In genomic region chr14:72810201-72810600, GRCh38 we compare ENCODE assay signal across 10 cellular contexts.
A peak's percentile ranks its signal among the peaks of the same experiment; 100 is the strongest.
DNase-seq lines count a peak whose midpoint lies in the region; ATAC-seq and TF ChIP-seq lines count a peak whose summit lies in the region.
"Had no signal": no experiment of that assay in that cellular context is flagged by ENCODE, and none has a peak within 500 bp of the region (broad histone marks: within the 10 kb centered on the region; RNA-seq: fewer than 3 reads in every experiment).

No MANE protein-coding gene starts in this region.

- H3K27me3 ChIP-seq in heart left ventricle, result no peaks in the 10 kb centered on the region

- intact Hi-C loops in heart left ventricle (cut with DNase I) (loop anchor here in 5 of 10 donors (5.0 to 10.0 kb wide), 4 partner anchors 75 to 95 kb away; partner anchors contain the start of gene DPF3 (in 4 of the 5)), Right ventricle myocardium inferior (cut with DNase I) (loop anchor here (5.0 kb wide), 1 partner anchor 93 kb away; no protein-coding TSS in a partner anchor)

- no peak for TF ChIP-seq POLR2A in heart left ventricle (IDR thresholded peaks at IDR 0.05)

- ATAC-seq in heart left ventricle (no peak), Right ventricle myocardium inferior (no peak), GM19035 (IDR thresholded peaks at IDR 0.05; ENCODE audit: unreplicated experiment) (no peak)
- ATAC-seq in stimulated activated naive CD8-positive, alpha-beta T cell treated with anti-CD3 and anti-CD28 coated beads, Interleukin-15, Interleukin-2, amounts not matched to agents 100 U/mL and 50 U/mL, for 24 hours, result peak; percentile 99

- no peaks in the 10 kb centered on the region for H3K36me3 ChIP-seq in heart left ventricle

- H3K9me3 ChIP-seq in heart left ventricle, result no peaks in the 10 kb centered on the region

- TF ChIP-seq CTCF in heart left ventricle (IDR thresholded peaks at IDR 0.05), result no peak

- no peak overlapping the region for H3K4me3 ChIP-seq in heart left ventricle
- H3K4me3 ChIP-seq: coronary artery had no signal

- 41 to 59% (median 56%) methylated on average over 8 of the region's 8 CpGs for WGBS in heart left ventricle, 4 donors

- peak overlapping the region in 11 of 12 donors; percentile 24 to 95 (median 83) for H3K27ac ChIP-seq in heart left ventricle

- DNase-seq in heart left ventricle (no peak), Right ventricle myocardium inferior (ENCODE audit: missing footprints) (no peak), NCI-H2081 (lab: John Stamatoyannopoulos, UW) (no peak), DMS79 treated with DMSO at 0.1 percent for 48 hours (lab: John Stamatoyannopoulos, UW) (no peak)
- DNase-seq in activated gamma-delta T cell treated with anti-CD3 and anti-CD28 coated beads, Interleukin-2, amount 50 U/mL, for 16 hours (ENCODE audit: low read depth), result peak; percentile 53
- DNase-seq in stimulated activated CD4-positive, alpha-beta T cell treated with anti-CD3 and anti-CD28 coated beads, Interleukin-12 subunit alpha, Interleukin-12 subunit beta, amount 100 ng/mL, for 48 hours (ENCODE audit: low read depth in 2 of 3, low spot score in 1 of 3), result peak; percentile 41 to 52 (median 45)
- peak; percentile 70 for DNase-seq in stimulated activated naive CD8-positive, alpha-beta T cell treated with anti-CD3 and anti-CD28 coated beads, Interleukin-15, Interleukin-2, amounts not matched to agents 100 U/mL and 50 U/mL, for 24 hours
- DNase-seq: NCI-H510A had no signal

- H3K4me1 ChIP-seq in heart left ventricle, result peaks cover 0 to 72% (median 25%) of the 10 kb centered on the region in 12 donors

Comparison
In these comparisons a context has a peak if more than half of its experiments do, and no peak if none do; other contexts are left out.
1. DNase-seq: peak in activated gamma-delta T cell treated with anti-CD3 and anti-CD28 coated beads, Interleukin-2, amount 50 U/mL, for 16 hours (single experiment), stimulated activated CD4-positive, alpha-beta T cell treated with anti-CD3 and anti-CD28 coated beads, Interleukin-12 subunit alpha, Interleukin-12 subunit beta, amount 100 ng/mL, for 48 hours (3 of 3) and stimulated activated naive CD8-positive, alpha-beta T cell treated with anti-CD3 and anti-CD28 coated beads, Interleukin-15, Interleukin-2, amounts not matched to agents 100 U/mL and 50 U/mL, for 24 hours (single experiment); none in heart left ventricle (0 of 5), Right ventricle myocardium inferior (single experiment), NCI-H2081 (0 of 2) and DMS79 treated with DMSO at 0.1 percent for 48 hours (single experiment).